In the genomic region with DNA sequence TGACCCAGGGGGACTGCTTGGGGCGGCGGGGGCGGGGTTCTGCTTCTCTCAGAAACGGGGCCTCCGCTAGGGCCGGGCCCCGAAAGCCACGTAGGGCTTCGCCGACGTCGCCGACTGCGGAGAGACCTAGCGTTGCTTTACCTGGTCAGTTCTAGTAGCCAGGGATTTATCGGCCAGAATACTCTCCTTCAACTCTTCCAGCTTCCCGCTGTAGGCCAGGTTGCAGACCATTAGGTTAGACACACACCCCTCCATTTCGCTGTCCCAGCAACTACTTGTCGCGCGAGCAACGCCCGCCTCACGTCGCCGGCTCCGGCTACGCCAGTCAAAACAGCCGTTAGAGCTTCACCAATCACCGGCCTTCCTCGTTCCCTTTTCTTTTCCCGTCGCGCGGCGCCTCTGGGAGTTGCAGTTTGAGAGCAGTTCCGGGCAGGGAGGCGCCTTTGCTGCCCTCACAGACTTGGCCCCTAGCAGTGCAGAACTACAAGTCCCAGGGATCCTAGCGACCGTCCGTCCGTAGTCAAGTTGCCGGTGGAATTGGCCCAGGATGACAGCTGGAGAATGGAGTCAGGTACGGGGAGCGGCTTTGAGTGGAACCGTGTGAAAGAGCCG, we compare ENCODE assay signal across 1 cellular context.
TF ChIP-seq lines count a peak whose summit lies in the region.

A gene with protein sequence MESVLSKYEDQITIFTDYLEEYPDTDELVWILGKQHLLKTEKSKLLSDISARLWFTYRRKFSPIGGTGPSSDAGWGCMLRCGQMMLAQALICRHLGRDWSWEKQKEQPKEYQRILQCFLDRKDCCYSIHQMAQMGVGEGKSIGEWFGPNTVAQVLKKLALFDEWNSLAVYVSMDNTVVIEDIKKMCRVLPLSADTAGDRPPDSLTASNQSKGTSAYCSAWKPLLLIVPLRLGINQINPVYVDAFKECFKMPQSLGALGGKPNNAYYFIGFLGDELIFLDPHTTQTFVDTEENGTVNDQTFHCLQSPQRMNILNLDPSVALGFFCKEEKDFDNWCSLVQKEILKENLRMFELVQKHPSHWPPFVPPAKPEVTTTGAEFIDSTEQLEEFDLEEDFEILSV (plus strand): TSS at position 513 of the 612 bp plus-strand sequence. CDS start 49 bp downstream, at position 562.
A gene with protein sequence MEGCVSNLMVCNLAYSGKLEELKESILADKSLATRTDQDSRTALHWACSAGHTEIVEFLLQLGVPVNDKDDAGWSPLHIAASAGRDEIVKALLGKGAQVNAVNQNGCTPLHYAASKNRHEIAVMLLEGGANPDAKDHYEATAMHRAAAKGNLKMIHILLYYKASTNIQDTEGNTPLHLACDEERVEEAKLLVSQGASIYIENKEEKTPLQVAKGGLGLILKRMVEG (minus strand): TSS at position 277 of the 612 bp plus-strand sequence. CDS start 22 bp downstream, at position 255.

TF ChIP-seq in HepG2, 621 proteins besides CTCF, POLR2A, EP300 and RAD21 (continued from another document and continues in another):
- TF ChIP-seq FOXO4 (CRISPR knock-in tag; conservative IDR thresholded peaks at IDR 0.05) (no peak), ZNF232 (CRISPR knock-in tag; IDR thresholded peaks at IDR 0.05; ENCODE audit: borderline replicate concordance) (no peak; the same call in 1 of the 2 replicates), ELF1 (CRISPR knock-in tag; IDR thresholded peaks at IDR 0.05) (peak; percentile 92), POLR2AphosphoS2 (IDR thresholded peaks at IDR 0.05; ENCODE audit: low read depth, low read length) (0 out of 2 replicates have a peak, but pooled peaks have one; percentile 58), YEATS4 (CRISPR knock-in tag; IDR thresholded peaks at IDR 0.05; ENCODE audit: borderline replicate concordance) (peak; percentile 31; the same call in 1 of the 2 replicates), SAP130 (CRISPR knock-in tag; IDR thresholded peaks at IDR 0.05; ENCODE audit: low read depth) (peak; percentile 91), ZNF556 (CRISPR knock-in tag; IDR thresholded peaks at IDR 0.05; ENCODE audit: borderline replicate concordance) (0 out of 2 replicates have a peak, but pooled peaks have one; percentile 33), ZFY (CRISPR knock-in tag; IDR thresholded peaks at IDR 0.05) (peak; percentile 91), ZKSCAN5 (CRISPR knock-in tag; IDR thresholded peaks at IDR 0.05) (no peak), ZNF687 (CRISPR knock-in tag; IDR thresholded peaks at IDR 0.05) (peak; percentile 59), MXD1 (CRISPR knock-in tag; IDR thresholded peaks at IDR 0.05) (no peak), ERF (CRISPR knock-in tag; IDR thresholded peaks at IDR 0.05) (0 out of 2 replicates have a peak, but pooled peaks have one; percentile 40), POLR2AphosphoS5 (IDR thresholded peaks at IDR 0.05; ENCODE audit: low read depth, low read length) (peak; percentile 74), PCBP1 (IDR thresholded peaks at IDR 0.05; ENCODE audit: borderline replicate concordance, low read depth, low read length) (0 out of 2 replicates have a peak, but pooled peaks have one; percentile 33), ZFP41 (CRISPR knock-in tag; IDR thresholded peaks at IDR 0.05; ENCODE audit: borderline replicate concordance) (no peak), CREB1 (IDR thresholded peaks at IDR 0.05) (peak; percentile 72), CREB1 (CRISPR knock-in tag; IDR thresholded peaks at IDR 0.05) (peak; percentile 84), ZNF432 (CRISPR knock-in tag; IDR thresholded peaks at IDR 0.05; ENCODE audit: borderline replicate concordance) (no peak), EZH2 (conservative IDR thresholded peaks at IDR 0.05; ENCODE audit: low read depth, low read length) (no peak), FOXK1 (CRISPR knock-in tag; IDR thresholded peaks at IDR 0.05; ENCODE audit: borderline replicate concordance, low read depth) (peak; percentile 16; the same call in 1 of the 2 replicates), KAT8 (CRISPR knock-in tag; IDR thresholded peaks at IDR 0.05) (peak; percentile 46), TAF1 (CRISPR knock-in tag; IDR thresholded peaks at IDR 0.05) (peak; percentile 43; the same call in 1 of the 2 replicates), HMG20A (CRISPR knock-in tag; IDR thresholded peaks at IDR 0.05; ENCODE audit: borderline replicate concordance) (no peak), UBTF (CRISPR knock-in tag; IDR thresholded peaks at IDR 0.05) (no peak), U2AF2 (IDR thresholded peaks at IDR 0.05; ENCODE audit: low read depth, low read length) (no peak), SIN3A (IDR thresholded peaks at IDR 0.05; ENCODE audit: borderline replicate concordance, low read depth, low read length) (peak; percentile 41; the same call in 1 of the 2 replicates), ZNF121 (CRISPR knock-in tag; IDR thresholded peaks at IDR 0.05) (no peak), NFYB (CRISPR knock-in tag; IDR thresholded peaks at IDR 0.05) (peak; percentile 85), ZMYM4 (CRISPR knock-in tag; IDR thresholded peaks at IDR 0.05) (peak; percentile 55), ZNF350 (CRISPR knock-in tag; IDR thresholded peaks at IDR 0.05; ENCODE audit: borderline replicate concordance, low read depth) (0 out of 2 replicates have a peak, but pooled peaks have one; percentile 50), SUZ12 (IDR thresholded peaks at IDR 0.05; ENCODE audit: low read depth, low read length) (peak; percentile 67), SRY (CRISPR knock-in tag; IDR thresholded peaks at IDR 0.05) (no peak), ZFX (CRISPR knock-in tag; IDR thresholded peaks at IDR 0.05; ENCODE audit: low read depth) (peak; percentile 89), GMEB1 (CRISPR knock-in tag; IDR thresholded peaks at IDR 0.05; ENCODE audit: borderline replicate concordance) (peak; percentile 95), TGIF2 (CRISPR knock-in tag; IDR thresholded peaks at IDR 0.05) (peak; percentile 85; the same call in 1 of the 2 replicates), POGZ (CRISPR knock-in tag; IDR thresholded peaks at IDR 0.05) (peak; percentile 41; the same call in 1 of the 2 replicates), ZBTB49 (CRISPR knock-in tag; IDR thresholded peaks at IDR 0.05; ENCODE audit: borderline replicate concordance) (no peak), IRF2 (CRISPR knock-in tag; IDR thresholded peaks at IDR 0.05) (peak; percentile 59; the same call in 1 of the 2 replicates), MYC (CRISPR knock-in tag; IDR thresholded peaks at IDR 0.05; ENCODE audit: borderline replicate concordance) (peak; percentile 27; the same call in 1 of the 2 replicates), NFYC (CRISPR knock-in tag; IDR thresholded peaks at IDR 0.05) (peak; percentile 85), GABPA (IDR thresholded peaks at IDR 0.05; ENCODE audit: low read depth, low read length) (peak; percentile 52), GABPA (CRISPR knock-in tag; IDR thresholded peaks at IDR 0.05; ENCODE audit: low read depth) (peak; percentile 88), RNF219 (CRISPR knock-in tag; IDR thresholded peaks at IDR 0.05) (no peak), FOXC1 (CRISPR knock-in tag; IDR thresholded peaks at IDR 0.05; ENCODE audit: borderline replicate concordance) (0 out of 2 replicates have a peak, but pooled peaks have one; percentile 15)
